ENCODE assay signal across 27 cellular contexts in the genomic region with DNA sequence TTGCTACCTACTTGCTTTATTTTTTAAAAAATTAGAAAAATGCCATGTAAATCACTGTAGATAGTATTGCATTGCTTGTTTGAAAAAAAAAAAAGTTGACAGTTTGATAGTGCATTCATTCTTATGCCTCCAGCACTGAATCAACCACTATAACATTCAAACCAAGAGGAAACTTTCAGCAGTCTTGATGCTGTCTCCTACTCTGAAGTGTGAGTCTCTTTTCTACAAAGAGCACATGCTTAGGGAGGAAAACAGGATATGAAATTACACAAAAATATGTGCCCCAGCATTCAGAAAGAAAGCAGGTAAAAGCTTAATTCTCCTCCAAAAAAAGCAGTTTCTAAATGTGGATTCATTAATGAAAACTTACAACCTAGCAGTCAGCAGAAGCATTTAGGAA.
DNase-seq lines count a peak whose midpoint lies in the region; TF ChIP-seq lines count a peak whose summit lies in the region.
"Had no signal": no experiment of that assay in that cellular context is flagged by ENCODE, and none has a peak within 500 bp of the region (broad histone marks: within the 10 kb centered on the region; RNA-seq: fewer than 3 reads in every experiment).

No MANE protein-coding gene starts in this region.

- peaks cover 20% of the 10 kb centered on the region for H3K36me3 Mint-ChIP-seq in activated T-cell treated with anti-CD3 and anti-CD28 coated beads, Interleukin-2, amount 50 U/mL, for 24 hours (ENCODE audit: low read depth)

- no peaks in the 10 kb centered on the region for H3K9me3 Mint-ChIP-seq in activated T-cell treated with anti-CD3 and anti-CD28 coated beads, Interleukin-2, amount 50 U/mL, for 24 hours
- H3K9me3 Mint-ChIP-seq: activated T-cell treated with anti-CD3 and anti-CD28 coated beads, Interleukin-2, amount 50 U/mL, for 4 hours; CD8-positive, alpha-beta T cell; nephron had no signal

- no peak for DNase-seq in activated T-cell treated with anti-CD3 and anti-CD28 coated beads, Interleukin-2, amount 50 U/mL, for 24 hours
- no peak for DNase-seq in activated T-cell treated with anti-CD3 and anti-CD28 coated beads for 4 hours
- peak; percentile 23 for DNase-seq in EH (ENCODE audit: low read depth)
- DNase-seq in fibroblast of pulmonary artery (ENCODE audit: low read depth): peak; percentile 22
- DNase-seq in NK-92 treated with Interleukin-12 subunit alpha and Interleukin-12 subunit beta, amount 100 ng/mL, for 24 hours (lab: John Stamatoyannopoulos, UW): no peak
- no peak for DNase-seq in cerebellum (ENCODE audit: low spot score)
- no peak for DNase-seq in NK-92 (lab: John Stamatoyannopoulos, UW; ENCODE audit: unreplicated experiment)
- DNase-seq: activated T-cell treated with anti-CD3 and anti-CD28 coated beads, Interleukin-2, amount 50 U/mL, for 4 hours; CD8-positive, alpha-beta T cell; KBM-7; left cardiac atrium; MG63; mucosa of descending colon; NCI-H1105; NCI-H2029 treated with DMSO at 0.1 percent for 48 hours; NCI-H2227 treated with DMSO at 0.1 percent for 48 hours; NCI-H526 treated with DMSO at 0.1 percent for 48 hours; SHP77 treated with DMSO at 0.1 percent for 48 hours; stimulated activated CD4-positive, alpha-beta T cell treated with anti-CD3 and anti-CD28 coated beads, Interleukin-4, amount 100 ng/mL, for 1 hour; stomach; SW 1271; T-helper 9 cell had no signal

- no peak overlapping the region for H3K27ac Mint-ChIP-seq in activated T-cell treated with anti-CD3 and anti-CD28 coated beads, Interleukin-2, amount 50 U/mL, for 24 hours
- H3K27ac Mint-ChIP-seq: activated naive CD8-positive, alpha-beta T cell; nephron had no signal

- H3K4me3 ChIP-seq in fibroblast of pulmonary artery (replicated peaks; ENCODE audit: low read depth, low read length): no peak overlapping the region
- H3K4me3 ChIP-seq: hepatocyte, MG63, mucosa of descending colon, stomach, tibial nerve had no signal

- H3K27ac ChIP-seq in angular gyrus (ENCODE audit: low read depth, low read length): peak overlapping the region; percentile 71
- H3K27ac ChIP-seq: hepatocyte, stomach had no signal

- peak overlapping the region; percentile 2 for H3K4me3 Mint-ChIP-seq in activated T-cell treated with anti-CD3 and anti-CD28 coated beads, Interleukin-2, amount 50 U/mL, for 24 hours
- H3K4me3 Mint-ChIP-seq: activated naive CD8-positive, alpha-beta T cell; activated T-cell treated with anti-CD3 and anti-CD28 coated beads, Interleukin-2, amount 50 U/mL, for 4 hours; CD8-positive, alpha-beta T cell; nephron had no signal

- no peaks in the 10 kb centered on the region for H3K27me3 Mint-ChIP-seq in activated T-cell treated with anti-CD3 and anti-CD28 coated beads, Interleukin-2, amount 50 U/mL, for 24 hours
- H3K27me3 Mint-ChIP-seq: activated naive CD8-positive, alpha-beta T cell had no signal

- no peak for TF ChIP-seq CTCF in fibroblast of pulmonary artery (IDR thresholded peaks at IDR 0.05; ENCODE audit: low read length, missing control alignments)

- H3K4me1 Mint-ChIP-seq in activated T-cell treated with anti-CD3 and anti-CD28 coated beads, Interleukin-2, amount 50 U/mL, for 24 hours (ENCODE audit: low read depth): peaks cover 38% of the 10 kb centered on the region
- H3K4me1 Mint-ChIP-seq: nephron had no signal

Comparison
In these comparisons a context has a peak if more than half of its experiments do, and no peak if none do; other contexts are left out.
1. DNase-seq: peak in EH (single experiment) and fibroblast of pulmonary artery (single experiment); none in activated T-cell treated with anti-CD3 and anti-CD28 coated beads, Interleukin-2, amount 50 U/mL, for 24 hours (single experiment), activated T-cell treated with anti-CD3 and anti-CD28 coated beads for 4 hours (single experiment), NK-92 treated with Interleukin-12 subunit alpha and Interleukin-12 subunit beta, amount 100 ng/mL, for 24 hours (single experiment), cerebellum (single experiment) and NK-92 (single experiment).